8 cellular contexts compared by ENCODE assay signal in the genomic region with DNA sequence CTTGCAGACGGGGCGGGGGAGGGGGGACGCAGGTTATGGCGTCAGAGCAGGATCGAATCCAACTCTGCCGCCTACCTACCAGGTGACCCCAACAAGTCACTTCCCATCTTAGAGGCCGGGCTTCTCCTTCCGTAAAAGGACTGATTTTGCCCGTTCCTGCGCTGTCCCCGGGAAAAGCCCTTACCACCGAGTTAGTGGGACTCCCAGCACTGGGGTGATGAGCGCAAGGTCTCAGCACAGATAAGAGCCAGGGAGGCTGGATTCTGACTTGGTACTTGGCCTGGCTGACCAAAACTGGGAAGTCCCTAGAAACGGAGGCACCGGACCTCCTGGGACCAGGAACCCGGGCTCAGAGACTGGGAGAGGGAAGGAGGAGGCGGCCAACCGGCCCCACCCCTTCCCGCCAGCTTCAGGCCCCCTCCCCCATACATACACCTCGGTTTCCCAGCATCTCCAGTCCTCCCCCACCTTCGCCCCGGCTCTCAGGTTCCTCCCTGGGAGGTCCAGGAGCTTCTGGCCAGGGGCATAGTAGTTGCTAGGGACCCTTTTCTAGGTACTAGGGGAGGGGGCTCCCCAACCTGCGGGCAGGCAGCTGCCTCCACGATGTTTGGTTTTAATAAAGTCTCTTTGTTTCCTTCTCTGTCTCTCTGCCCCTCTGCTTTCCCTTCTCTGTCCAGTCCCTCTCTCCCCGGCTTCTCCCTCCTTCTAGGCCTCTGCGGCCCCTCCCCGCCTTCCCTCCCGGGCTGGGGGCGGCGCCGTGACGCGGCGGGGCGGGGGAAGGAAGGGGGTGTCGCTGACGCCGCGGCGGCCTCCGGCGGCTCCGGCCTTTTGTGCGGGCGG. TPM values are rescaled to one million over a fixed set of nuclear protein-coding genes. Genes with fewer than 3 reads are reported as not detected.
DNase-seq lines count a peak whose midpoint lies in the region; ATAC-seq and TF ChIP-seq lines count a peak whose summit lies in the region.

A gene (plus strand): TSS at position 826 of the 840 bp plus-strand sequence. CDS start 156 bp downstream, outside the sequence.

- DNase-seq in COR-L47 (lab: John Stamatoyannopoulos, UW), result peak; percentile 55
- peak; percentile 78 for DNase-seq in LHCN-M2 (ENCODE audit: low read depth)
- DNase-seq in SK-N-DZ (ENCODE audit: low spot score), result peak; percentile 77
- peak; percentile 76 for DNase-seq in activated naive CD4-positive, alpha-beta T cell treated with anti-CD3 and anti-CD28 coated beads, Interleukin-2, amount 50 U/mL, for 16 hours
- DNase-seq in globus pallidus (ENCODE audit: low spot score), result peak; percentile 81
- peak; percentile 51 for DNase-seq in omental fat pad (ENCODE audit: low spot score)
- peak; percentile 89 for DNase-seq in testis

- no peaks in the 10 kb centered on the region for H3K27me3 ChIP-seq in testis

- peak; percentile 51 for ATAC-seq in GM21515 (IDR thresholded peaks at IDR 0.05; ENCODE audit: unreplicated experiment)
- ATAC-seq in omental fat pad (ENCODE audit: low FRiP score), result peak; percentile 87

- WGBS in testis, 2 donors, result 0 to 1% methylated on average over 20 to 45 of the region's 45 CpGs

- TF ChIP-seq CTCF in omental fat pad (IDR thresholded peaks at IDR 0.05) (no peak), testis (IDR thresholded peaks at IDR 0.05) (no peak)

- no peaks in the 10 kb centered on the region for H3K9me3 ChIP-seq in testis

- H3K4me1 ChIP-seq in testis, result peaks cover 50% of the 10 kb centered on the region

- H3K36me3 ChIP-seq in testis (ENCODE audit: low read depth, missing control alignments), result no peaks in the 10 kb centered on the region

- H3K4me3 ChIP-seq in testis, result peak within 1 kb of the TSS; percentile 86 to 90

- intact Hi-C loops in testis (cut with DNase I; ENCODE audit: low total_unique reads), result no loop called here

- TF ChIP-seq POLR2A in testis (IDR thresholded peaks at IDR 0.05), result peak; percentile 65

- peak within 1 kb of the TSS; percentile 100 for H3K27ac ChIP-seq in testis

RNA-seq across cellular contexts. Expression of the gene that starts here (rescaled TPM):
- 22.5 and 24.1 TPM in 2 replicates for total RNA-seq in LHCN-M2 (2014; rRNA removed)
- polyA plus RNA-seq in LHCN-M2 (2012), result 30.1 TPM
- 11.7 and 12.7 TPM in 2 replicates for polyA plus RNA-seq in SK-N-DZ (2014; cell fraction: cytosol; rRNA removed)
- 67.5 and 104 TPM in 2 replicates for polyA plus RNA-seq in SK-N-DZ (2014; cell fraction: nucleus; rRNA removed)
- 10 to 100 TPM; 34.7 to 70.7 (median 43.3) TPM for total RNA-seq in omental fat pad
- 10 to 100 TPM; 92.4 to 99.3 TPM for total RNA-seq in testis
- 62.8 TPM for polyA plus RNA-seq in testis (ENCODE audit: insufficient read depth, low read depth, low replicate concordance)

Comparison
In these comparisons a context has a peak if more than half of its experiments do, and no peak if none do; other contexts are left out.
1. Peak in every context shown above with its lines: DNase-seq, ATAC-seq, H3K4me3 ChIP-seq and H3K27ac ChIP-seq.